ENCODE assay signal across 8 cellular contexts in genomic region chr1:201559679-201560162, GRCh38. TPM values are rescaled to one million over a fixed set of nuclear protein-coding genes. Genes with fewer than 3 reads are reported as not detected.
DNase-seq lines count a peak whose midpoint lies in the region; ATAC-seq and TF ChIP-seq lines count a peak whose summit lies in the region.
"Had no signal": no experiment of that assay in that cellular context is flagged by ENCODE, and none has a peak within 500 bp of the region (broad histone marks: within the 10 kb centered on the region; RNA-seq: fewer than 3 reads in every experiment).

No MANE protein-coding gene starts in this region.

- peaks cover 1% of the 10 kb centered on the region for H3K4me1 Mint-ChIP-seq in activated CD4-positive, alpha-beta T cell treated with anti-CD3 and anti-CD28 coated beads, Interleukin-2, amount 10 ng/mL, durations not matched to agents 24 days and 14 days

- peak; percentile 94 for TF ChIP-seq CTCF in GM12875 (IDR thresholded peaks at IDR 0.05; ENCODE audit: borderline replicate concordance, insufficient read depth, low read depth, low read length)

- no peak overlapping the region for H3K4me3 ChIP-seq in GM12875 (ENCODE audit: low read depth, low read length)

- ATAC-seq in HG03025 (IDR thresholded peaks at IDR 0.05; ENCODE audit: low FRiP score, unreplicated experiment) = peak; percentile 51

- H3K36me3 Mint-ChIP-seq in activated CD4-positive, alpha-beta T cell treated with anti-CD3 and anti-CD28 coated beads, Interleukin-2, amount 10 ng/mL, durations not matched to agents 24 days and 14 days (ENCODE audit: low read depth) = no peaks in the 10 kb centered on the region

- no peak overlapping the region for H3K27ac Mint-ChIP-seq in activated CD4-positive, alpha-beta T cell treated with anti-CD3 and anti-CD28 coated beads, Interleukin-2, amount 10 ng/mL, durations not matched to agents 24 days and 14 days
- H3K27ac Mint-ChIP-seq: stimulated activated naive CD8-positive, alpha-beta T cell treated with anti-CD3 and anti-CD28 coated beads, Interleukin-15, Interleukin-2, amounts not matched to agents 100 ng/mL and 50 ng/mL, for 24 hours had no signal

- no peak overlapping the region for H3K4me3 Mint-ChIP-seq in activated CD4-positive, alpha-beta T cell treated with anti-CD3 and anti-CD28 coated beads, Interleukin-2, amount 10 ng/mL, durations not matched to agents 24 days and 14 days
- H3K4me3 Mint-ChIP-seq: stimulated activated naive CD8-positive, alpha-beta T cell treated with anti-CD3 and anti-CD28 coated beads, Interleukin-15, Interleukin-2, amounts not matched to agents 100 ng/mL and 50 ng/mL, for 24 hours had no signal

- H3K27me3 Mint-ChIP-seq in activated CD4-positive, alpha-beta T cell treated with anti-CD3 and anti-CD28 coated beads, Interleukin-2, amount 10 ng/mL, durations not matched to agents 24 days and 14 days = peaks cover 2% of the 10 kb centered on the region
- H3K27me3 Mint-ChIP-seq: stimulated activated naive CD8-positive, alpha-beta T cell treated with anti-CD3 and anti-CD28 coated beads, Interleukin-15, Interleukin-2, amounts not matched to agents 100 ng/mL and 50 ng/mL, for 24 hours had no signal

- peak; percentile 61 for DNase-seq in NCI-H510A (lab: John Stamatoyannopoulos, UW)
- peak; percentile 88 for DNase-seq in activated CD4-positive, alpha-beta T cell treated with anti-CD3 and anti-CD28 coated beads, Interleukin-2, amount 10 ng/mL, durations not matched to agents 24 days and 14 days
- peak; percentile 76 for DNase-seq in dedifferentiated amniotic fluid mesenchymal stem cell (ENCODE audit: extremely low spot score)
- DNase-seq in lung microvascular endothelial cell (ENCODE audit: low read depth in 2 of 2) = peak; percentile 84 to 87
- peak; percentile 37 for DNase-seq in stimulated activated CD8-positive, alpha-beta memory T cell treated with anti-CD3 and anti-CD28 coated beads, Interleukin-12 subunit alpha, Interleukin-12 subunit beta, amount 100 ng/mL, for 4 hours (ENCODE audit: low read depth)

- no peaks in the 10 kb centered on the region for H3K9me3 Mint-ChIP-seq in activated CD4-positive, alpha-beta T cell treated with anti-CD3 and anti-CD28 coated beads, Interleukin-2, amount 10 ng/mL, durations not matched to agents 24 days and 14 days
- H3K9me3 Mint-ChIP-seq: stimulated activated naive CD8-positive, alpha-beta T cell treated with anti-CD3 and anti-CD28 coated beads, Interleukin-15, Interleukin-2, amounts not matched to agents 100 ng/mL and 50 ng/mL, for 24 hours had no signal

- intact Hi-C loops in activated CD4-positive, alpha-beta T cell treated with anti-CD3 and anti-CD28 coated beads, Interleukin-2, amount 10 ng/mL, durations not matched to agents 24 days and 14 days (cut with micrococcal nuclease) = loop anchor here (1.0 kb wide), 2 partner anchors 145 to 234 kb away; no protein-coding TSS in a partner anchor

RNA-seq across cellular contexts. Expression of gene NAV1, which starts 20.8 kb away (rescaled TPM):
- total RNA-seq in activated CD4-positive, alpha-beta T cell treated with anti-CD3 and anti-CD28 coated beads, Interleukin-2, amount 10 ng/mL, durations not matched to agents 24 days and 14 days = 0.40 and 1.1 TPM in 2 replicates
- 1.6 and 5.9 TPM in 2 replicates for total RNA-seq in lung microvascular endothelial cell

RNA-seq across cellular contexts. Expression of gene CSRP1, which starts 52.8 kb away (rescaled TPM):
- total RNA-seq in activated CD4-positive, alpha-beta T cell treated with anti-CD3 and anti-CD28 coated beads, Interleukin-2, amount 10 ng/mL, durations not matched to agents 24 days and 14 days = 59.0 and 60.6 TPM in 2 replicates
- 71.6 and 114 TPM in 2 replicates for total RNA-seq in lung microvascular endothelial cell

Comparison
In these comparisons a context has a peak if more than half of its experiments do, and no peak if none do; other contexts are left out.
1. DNase-seq: peak in every context shown above with its lines; median percentile 88 in activated CD4-positive, alpha-beta T cell treated with anti-CD3 and anti-CD28 coated beads, Interleukin-2, amount 10 ng/mL, durations not matched to agents 24 days and 14 days; 86 in lung microvascular endothelial cell; 76 in dedifferentiated amniotic fluid mesenchymal stem cell; 61 in NCI-H510A; 37 in stimulated activated CD8-positive, alpha-beta memory T cell treated with anti-CD3 and anti-CD28 coated beads, Interleukin-12 subunit alpha, Interleukin-12 subunit beta, amount 100 ng/mL, for 4 hours.